Comparison of ENCODE assay signal across 1 cellular context in the genomic region with DNA sequence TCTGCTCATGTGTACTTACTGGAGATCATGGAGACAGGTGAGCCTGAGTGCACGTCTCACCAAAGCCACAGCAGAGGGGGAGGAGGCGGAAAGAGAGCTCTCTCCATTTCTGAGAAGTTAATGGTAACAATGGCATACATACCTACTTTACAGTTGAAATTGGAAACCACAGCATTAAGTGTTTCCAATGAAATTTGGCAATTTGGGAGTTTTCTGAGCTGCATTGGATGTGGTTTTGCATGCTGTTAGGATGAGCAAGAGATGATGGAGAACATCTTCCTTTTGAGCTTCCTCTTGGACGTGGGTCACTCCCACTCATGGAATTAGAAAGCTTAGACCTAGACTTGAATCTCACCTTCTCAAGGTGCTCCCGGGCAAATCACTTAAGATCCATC.
TF ChIP-seq lines count a peak whose summit lies in the region.

No MANE protein-coding gene starts in this region.

TF ChIP-seq in HepG2, 621 proteins besides CTCF, POLR2A, EP300 and RAD21:
- TF ChIP-seq ZNF251 (CRISPR knock-in tag; IDR thresholded peaks at IDR 0.05) (no peak), TOPORS (CRISPR knock-in tag; IDR thresholded peaks at IDR 0.05) (no peak), KAT2B (IDR thresholded peaks at IDR 0.05; ENCODE audit: borderline replicate concordance, low read depth, low read length) (no peak), ZNF550 (CRISPR knock-in tag; IDR thresholded peaks at IDR 0.05; ENCODE audit: borderline replicate concordance) (no peak), NPAS2 (CRISPR knock-in tag; IDR thresholded peaks at IDR 0.05; ENCODE audit: borderline replicate concordance) (no peak), ZEB1 (IDR thresholded peaks at IDR 0.05; ENCODE audit: insufficient replicate concordance, low read depth) (no peak), TBL1XR1 (IDR thresholded peaks at IDR 0.05; ENCODE audit: borderline replicate concordance, low read length, partially characterized antibody) (no peak)
- TF ChIP-seq, protein P1, sequence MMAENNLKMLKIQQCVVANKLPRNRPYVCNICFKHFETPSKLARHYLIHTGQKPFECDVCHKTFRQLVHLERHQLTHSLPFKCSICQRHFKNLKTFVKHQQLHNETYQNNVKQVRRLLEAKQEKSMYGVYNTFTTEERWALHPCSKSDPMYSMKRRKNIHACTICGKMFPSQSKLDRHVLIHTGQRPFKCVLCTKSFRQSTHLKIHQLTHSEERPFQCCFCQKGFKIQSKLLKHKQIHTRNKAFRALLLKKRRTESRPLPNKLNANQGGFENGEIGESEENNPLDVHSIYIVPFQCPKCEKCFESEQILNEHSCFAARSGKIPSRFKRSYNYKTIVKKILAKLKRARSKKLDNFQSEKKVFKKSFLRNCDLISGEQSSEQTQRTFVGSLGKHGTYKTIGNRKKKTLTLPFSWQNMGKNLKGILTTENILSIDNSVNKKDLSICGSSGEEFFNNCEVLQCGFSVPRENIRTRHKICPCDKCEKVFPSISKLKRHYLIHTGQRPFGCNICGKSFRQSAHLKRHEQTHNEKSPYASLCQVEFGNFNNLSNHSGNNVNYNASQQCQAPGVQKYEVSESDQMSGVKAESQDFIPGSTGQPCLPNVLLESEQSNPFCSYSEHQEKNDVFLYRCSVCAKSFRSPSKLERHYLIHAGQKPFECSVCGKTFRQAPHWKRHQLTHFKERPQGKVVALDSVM (CRISPR knock-in tag; IDR thresholded peaks at IDR 0.05) = no peak
- TF ChIP-seq, protein P2, sequence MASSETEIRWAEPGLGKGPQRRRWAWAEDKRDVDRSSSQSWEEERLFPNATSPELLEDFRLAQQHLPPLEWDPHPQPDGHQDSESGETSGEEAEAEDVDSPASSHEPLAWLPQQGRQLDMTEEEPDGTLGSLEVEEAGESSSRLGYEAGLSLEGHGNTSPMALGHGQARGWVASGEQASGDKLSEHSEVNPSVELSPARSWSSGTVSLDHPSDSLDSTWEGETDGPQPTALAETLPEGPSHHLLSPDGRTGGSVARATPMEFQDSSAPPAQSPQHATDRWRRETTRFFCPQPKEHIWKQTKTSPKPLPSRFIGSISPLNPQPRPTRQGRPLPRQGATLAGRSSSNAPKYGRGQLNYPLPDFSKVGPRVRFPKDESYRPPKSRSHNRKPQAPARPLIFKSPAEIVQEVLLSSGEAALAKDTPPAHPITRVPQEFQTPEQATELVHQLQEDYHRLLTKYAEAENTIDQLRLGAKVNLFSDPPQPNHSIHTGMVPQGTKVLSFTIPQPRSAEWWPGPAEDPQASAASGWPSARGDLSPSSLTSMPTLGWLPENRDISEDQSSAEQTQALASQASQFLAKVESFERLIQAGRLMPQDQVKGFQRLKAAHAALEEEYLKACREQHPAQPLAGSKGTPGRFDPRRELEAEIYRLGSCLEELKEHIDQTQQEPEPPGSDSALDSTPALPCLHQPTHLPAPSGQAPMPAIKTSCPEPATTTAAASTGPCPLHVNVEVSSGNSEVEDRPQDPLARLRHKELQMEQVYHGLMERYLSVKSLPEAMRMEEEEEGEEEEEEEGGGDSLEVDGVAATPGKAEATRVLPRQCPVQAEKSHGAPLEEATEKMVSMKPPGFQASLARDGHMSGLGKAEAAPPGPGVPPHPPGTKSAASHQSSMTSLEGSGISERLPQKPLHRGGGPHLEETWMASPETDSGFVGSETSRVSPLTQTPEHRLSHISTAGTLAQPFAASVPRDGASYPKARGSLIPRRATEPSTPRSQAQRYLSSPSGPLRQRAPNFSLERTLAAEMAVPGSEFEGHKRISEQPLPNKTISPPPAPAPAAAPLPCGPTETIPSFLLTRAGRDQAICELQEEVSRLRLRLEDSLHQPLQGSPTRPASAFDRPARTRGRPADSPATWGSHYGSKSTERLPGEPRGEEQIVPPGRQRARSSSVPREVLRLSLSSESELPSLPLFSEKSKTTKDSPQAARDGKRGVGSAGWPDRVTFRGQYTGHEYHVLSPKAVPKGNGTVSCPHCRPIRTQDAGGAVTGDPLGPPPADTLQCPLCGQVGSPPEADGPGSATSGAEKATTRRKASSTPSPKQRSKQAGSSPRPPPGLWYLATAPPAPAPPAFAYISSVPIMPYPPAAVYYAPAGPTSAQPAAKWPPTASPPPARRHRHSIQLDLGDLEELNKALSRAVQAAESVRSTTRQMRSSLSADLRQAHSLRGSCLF (CRISPR knock-in tag; IDR thresholded peaks at IDR 0.05; ENCODE audit: borderline replicate concordance) = no peak
- TF ChIP-seq, protein P3, sequence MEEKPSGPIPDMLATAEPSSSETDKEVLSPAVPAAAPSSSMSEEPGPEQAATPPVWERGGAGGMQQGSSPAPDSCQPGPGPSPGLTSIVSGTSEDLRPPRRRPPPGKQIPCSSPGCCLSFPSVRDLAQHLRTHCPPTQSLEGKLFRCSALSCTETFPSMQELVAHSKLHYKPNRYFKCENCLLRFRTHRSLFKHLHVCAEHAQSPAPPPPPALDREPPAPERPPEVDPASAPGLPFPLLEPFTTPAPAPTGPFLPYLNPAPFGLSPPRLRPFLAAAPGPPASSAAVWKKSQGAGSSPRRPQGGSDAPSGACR (CRISPR knock-in tag; IDR thresholded peaks at IDR 0.05) = no peak
